8 cellular contexts compared by ENCODE assay signal in genomic region chr2:90069290-90069894, GRCh38.
DNase-seq lines count a peak whose midpoint lies in the region; ATAC-seq and TF ChIP-seq lines count a peak whose summit lies in the region.

No MANE protein-coding gene starts in this region.

- DNase-seq in AG04449 (ENCODE audit: low read depth, low spot score) (no peak), GM10266 (ENCODE audit: extremely low spot score) (peak; percentile 29), SK-N-DZ (ENCODE audit: low spot score) (peak; percentile 17), iPS DF 4.7 (ENCODE audit: extremely low read depth, low spot score) (peak; percentile 14), ureter (ENCODE audit: low spot score) (no peak), Ammon's horn (ENCODE audit: low spot score) (no peak), esophagus squamous epithelium (lab: John Stamatoyannopoulos, UW) (no peak)

- no peak overlapping the region for H3K27ac ChIP-seq in esophagus squamous epithelium

- WGBS in esophagus squamous epithelium, 2 donors: 40 to 56% methylated on average over 6 to 13 of the region's 13 CpGs

- no peaks in the 10 kb centered on the region for H3K36me3 ChIP-seq in esophagus squamous epithelium

- peak; percentile 75 for ATAC-seq in HG02973 (IDR thresholded peaks at IDR 0.05; ENCODE audit: unreplicated experiment)

- peaks cover 0 to 9% (median 0%) of the 10 kb centered on the region in 4 donors for H3K27me3 ChIP-seq in esophagus squamous epithelium

- intact Hi-C loops in esophagus squamous epithelium (cut with DNase I): no loop called here

- H3K4me1 ChIP-seq in esophagus squamous epithelium: no peaks in the 10 kb centered on the region

- H3K9me3 ChIP-seq in esophagus squamous epithelium: no peaks in the 10 kb centered on the region

- H3K4me3 ChIP-seq in AG04449 (ENCODE audit: low read depth, low read length): no peak overlapping the region
- H3K4me3 ChIP-seq in esophagus squamous epithelium: no peak overlapping the region

- TF ChIP-seq CTCF in AG04449 (IDR thresholded peaks at IDR 0.05; ENCODE audit: insufficient read depth, low read length, missing control alignments) (peak; percentile 26), GM10266 (IDR thresholded peaks at IDR 0.05; ENCODE audit: control insufficient read depth, insufficient read depth, low read depth, missing control alignments) (peak; percentile 67), esophagus squamous epithelium (IDR thresholded peaks at IDR 0.05) (peak in 2 of 6 experiments; percentile 10 to 15)

- POLR2A ChIA-PET in AG04449 (lab: Yijun Ruan, JAX): no interaction called here

- CTCF ChIA-PET in AG04449 (lab: Yijun Ruan, JAX): no interaction called here

- no peak for TF ChIP-seq POLR2A in esophagus squamous epithelium (IDR thresholded peaks at IDR 0.05)

Comparison
In these comparisons a context has a peak if more than half of its experiments do, and no peak if none do; other contexts are left out.
1. DNase-seq: peak in GM10266 (single experiment), SK-N-DZ (single experiment) and iPS DF 4.7 (single experiment); none in AG04449 (single experiment), ureter (single experiment), Ammon's horn (single experiment) and esophagus squamous epithelium (single experiment).